ENCODE assay signal across 8 cellular contexts in the genomic region with DNA sequence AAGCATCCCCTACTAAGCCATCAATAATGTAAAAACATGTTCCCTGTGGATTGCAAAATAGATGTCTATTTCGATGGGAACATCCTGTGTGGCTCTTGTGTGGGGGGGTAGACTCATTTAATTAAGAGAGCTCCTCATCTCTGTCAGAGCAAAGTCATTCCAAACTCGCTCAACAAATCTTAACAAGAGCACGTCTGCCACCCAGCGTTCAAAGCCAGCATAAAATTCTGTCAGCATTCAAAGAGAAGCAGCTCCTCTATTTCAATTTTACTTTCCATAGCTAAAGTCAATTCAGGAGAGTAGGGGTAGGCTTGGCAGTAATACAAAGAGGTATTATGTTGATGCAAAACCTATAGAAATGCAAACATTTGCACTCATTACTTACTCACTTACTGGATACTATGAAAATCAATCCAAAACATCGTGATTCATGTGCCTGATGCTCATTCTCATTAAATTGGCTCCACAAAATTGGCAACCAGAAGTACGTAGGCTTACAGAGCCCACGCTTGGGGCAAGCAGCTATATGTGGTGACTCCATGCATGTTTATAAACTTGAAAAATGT.
DNase-seq lines count a peak whose midpoint lies in the region; FAIRE-seq and TF ChIP-seq lines count a peak whose summit lies in the region.

No MANE protein-coding gene starts in this region.

- TF ChIP-seq CTCF in AG09309 (IDR thresholded peaks at IDR 0.05; ENCODE audit: control insufficient read depth, insufficient read depth, low read depth, low read length, missing control alignments) (peak; percentile 62), astrocyte of the spinal cord (IDR thresholded peaks at IDR 0.05; ENCODE audit: low read depth, low read length) (peak; percentile 70), suprapubic skin (IDR thresholded peaks at IDR 0.05) (peak in 1 of 2 donors; percentile 35)

- FAIRE-seq in GM12892 (lab: Jason Lieb, UNC), result peak; percentile 5

- TF ChIP-seq EP300 in suprapubic skin (IDR thresholded peaks at IDR 0.05), result no peak

- no peaks in the 10 kb centered on the region for H3K9me3 ChIP-seq in suprapubic skin

- no peaks in the 10 kb centered on the region for H3K4me1 ChIP-seq in suprapubic skin

- in situ Hi-C loops in astrocyte of the spinal cord (cut with HindIII; ENCODE audit: low sequenced_read_pairs), result no loop called here

- WGBS in suprapubic skin, result 29% methylated on average over 7 of the region's 7 CpGs

- no peak for TF ChIP-seq POLR2A in GM12892 (IDR thresholded peaks at IDR 0.05; ENCODE audit: low read depth, low read length)
- no peak for TF ChIP-seq POLR2A in suprapubic skin (IDR thresholded peaks at IDR 0.05)

- H3K27ac ChIP-seq in suprapubic skin, result no peak overlapping the region

- DNase-seq in AG09309 (ENCODE audit: low read depth) (no peak), GM12892 (ENCODE audit: insufficient read length) (no peak), HT1080 (ENCODE audit: low read depth) (peak; percentile 68), RPMI8226 (peak; percentile 38), astrocyte of the spinal cord (ENCODE audit: low read depth, low spot score) (peak; percentile 68), iris pigment epithelial cell (ENCODE audit: low read depth) (peak; percentile 69), suprapubic skin (ENCODE audit: low spot score in 2 of 2) (no peak)
- DNase-seq in stimulated activated CD4-positive, alpha-beta T cell treated with anti-CD3 and anti-CD28 coated beads, Interleukin-4, amount 100 ng/mL, for 24 hours, result peak; percentile 17

- H3K4me3 ChIP-seq in AG09309 (ENCODE audit: control insufficient read depth, low read depth, low read length) (no peak overlapping the region), astrocyte of the spinal cord (ENCODE audit: low read depth, low read length) (no peak overlapping the region), suprapubic skin (no peak overlapping the region)

- no peaks in the 10 kb centered on the region for H3K36me3 ChIP-seq in suprapubic skin

- no peaks in the 10 kb centered on the region for H3K27me3 ChIP-seq in suprapubic skin

Comparison
In these comparisons a context has a peak if more than half of its experiments do, and no peak if none do; other contexts are left out.
1. DNase-seq: peak in HT1080 (single experiment), RPMI8226 (single experiment), astrocyte of the spinal cord (single experiment), iris pigment epithelial cell (single experiment) and stimulated activated CD4-positive, alpha-beta T cell treated with anti-CD3 and anti-CD28 coated beads, Interleukin-4, amount 100 ng/mL, for 24 hours (single experiment); none in AG09309 (single experiment), GM12892 (single experiment) and suprapubic skin (0 of 2).